9 cellular contexts compared by ENCODE assay signal in the genomic region with DNA sequence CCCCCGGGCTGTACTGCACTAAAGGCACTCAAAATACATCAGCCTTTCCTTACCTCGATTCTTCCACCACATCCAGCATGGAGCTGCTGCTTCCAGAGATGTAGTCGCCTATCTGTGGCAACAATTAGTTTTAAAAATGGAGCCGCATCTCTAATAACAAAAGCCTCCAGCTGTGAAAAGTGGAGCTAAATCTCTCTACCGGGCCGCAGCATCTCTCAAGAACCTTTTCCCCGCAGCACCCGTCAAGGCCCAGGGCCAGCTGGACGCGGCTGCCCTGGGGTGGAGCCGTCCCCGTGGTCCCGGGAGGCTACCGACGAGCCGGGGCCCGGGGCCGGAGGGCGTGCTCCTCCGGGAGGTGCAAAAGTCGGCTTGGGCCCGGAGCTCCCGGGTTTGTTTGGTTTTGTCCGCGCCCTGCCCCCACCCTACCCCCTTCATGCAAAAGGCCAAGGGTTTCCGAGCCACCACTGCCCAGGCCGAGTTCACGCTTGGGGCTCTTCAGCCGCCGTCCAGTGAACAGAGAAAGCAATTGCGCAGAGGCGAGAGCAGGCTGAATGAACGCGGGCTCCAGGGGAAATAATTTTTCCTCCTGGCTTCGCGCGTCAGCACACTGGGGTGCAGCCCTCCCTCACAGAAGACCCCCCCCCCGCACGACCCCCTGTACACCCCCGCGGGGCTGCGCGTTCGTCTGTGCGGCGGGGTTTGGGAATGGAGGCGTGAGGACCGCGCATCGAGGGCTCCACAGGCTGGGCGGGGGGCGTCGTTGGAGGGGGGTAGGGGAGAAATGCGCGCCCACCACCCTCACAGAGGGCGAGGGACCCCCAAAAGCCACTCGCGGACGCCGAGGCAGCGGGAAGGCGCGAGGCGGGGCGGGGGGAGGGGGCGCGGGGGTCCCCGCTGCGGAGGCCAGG. TPM values are rescaled to one million over a fixed set of nuclear protein-coding genes. Genes with fewer than 3 reads are reported as not detected.
DNase-seq lines count a peak whose midpoint lies in the region; ATAC-seq and TF ChIP-seq lines count a peak whose summit lies in the region.
"Had no signal": no experiment of that assay in that cellular context is flagged by ENCODE, and none has a peak within 500 bp of the region (broad histone marks: within the 10 kb centered on the region; RNA-seq: fewer than 3 reads in every experiment).

No MANE protein-coding gene starts in this region.

- POLR2A ChIA-PET in T-cell (lab: Charles Lee), result no interaction called here

- H3K4me2 ChIP-seq in osteoblast (ENCODE audit: insufficient read depth, low read length), result peak overlapping the region; percentile 39

- H3K27ac ChIP-seq in C4-2B (peak overlapping the region; percentile 66), osteoblast (ENCODE audit: low read depth, low read length) (no peak overlapping the region)

- no peaks in the 10 kb centered on the region for H3K36me3 Mint-ChIP-seq in T-cell

- ATAC-seq in GM18511 (IDR thresholded peaks at IDR 0.05; ENCODE audit: unreplicated experiment) (no peak), HG03354 (IDR thresholded peaks at IDR 0.05; ENCODE audit: poor library complexity, severe bottlenecking, unreplicated experiment) (no peak), T-cell (replicated peaks in 1 of 4) (no peak)

- H3K9me3 Mint-ChIP-seq in T-cell, result no peaks in the 10 kb centered on the region

- no peaks in the 10 kb centered on the region for H3K4me1 ChIP-seq in osteoblast (ENCODE audit: insufficient read depth, low read length)

- H3K27me3 Mint-ChIP-seq in T-cell, result peaks cover 55 to 66% of the 10 kb centered on the region in 2 donors

- no peaks in the 10 kb centered on the region for H4K20me1 ChIP-seq in osteoblast (ENCODE audit: insufficient read depth, low read length)

- CTCF ChIA-PET in T-cell (lab: Charles Lee), result no interaction called here

- peaks cover 7 to 12% (median 9%) of the 10 kb centered on the region in 3 donors for H3K4me1 Mint-ChIP-seq in T-cell

- H3K27me3 ChIP-seq in osteoblast (ENCODE audit: insufficient read depth, low read length), result peaks cover 66% of the 10 kb centered on the region

- DNase-seq in M059J (ENCODE audit: low read depth), result peak; percentile 45
- peak; percentile 21 for DNase-seq in fibroblast of mammary gland (ENCODE audit: low read depth)
- DNase-seq in osteoblast (ENCODE audit: insufficient read length, low spot score, missing footprints), result no peak
- no peak for DNase-seq in MV-4-11 (lab: John Stamatoyannopoulos, UW)
- no peak for DNase-seq in T-cell

- no peaks in the 10 kb centered on the region for H3K79me2 ChIP-seq in osteoblast (ENCODE audit: insufficient read depth, low read length)

- H3K4me3 ChIP-seq in fibroblast of mammary gland (ENCODE audit: control insufficient read depth, low read depth, low read length) (peak overlapping the region; percentile 43), osteoblast (ENCODE audit: insufficient read depth, low read length) (no peak overlapping the region)

- H2AFZ ChIP-seq in osteoblast (ENCODE audit: low read length), result no peak overlapping the region

- H3K36me3 ChIP-seq in osteoblast (ENCODE audit: insufficient read depth, low read length), result no peaks in the 10 kb centered on the region

- no peaks in the 10 kb centered on the region for H3K9me3 ChIP-seq in osteoblast (ENCODE audit: low read depth, low read length)

- H3K27ac Mint-ChIP-seq in T-cell, result no peak overlapping the region

- peak overlapping the region in 1 of 3 donors; percentile 63 for H3K4me3 Mint-ChIP-seq in T-cell

- TF ChIP-seq CTCF in C4-2B (conservative IDR thresholded peaks at IDR 0.05) (no peak), fibroblast of mammary gland (conservative IDR thresholded peaks at IDR 0.05; ENCODE audit: control insufficient read depth, insufficient read depth, low read depth, low read length) (no peak), osteoblast (IDR thresholded peaks at IDR 0.05; ENCODE audit: extremely low read depth, low read depth, low read length) (no peak)

RNA-seq across cellular contexts. Expression of gene GREB1L, which starts 0.6 kb away (rescaled TPM):
- 3.9 and 8.9 TPM in 2 replicates for total RNA-seq in M059J (2014; rRNA removed; shearing (Covaris generic))
- total RNA-seq in osteoblast, result under 0.01 and 0.36 TPM in 2 replicates
- total RNA-seq in T-cell, result under 1 TPM in 1 of 5 donors, not detected in 4; 0.09 TPM
- total RNA-seq: T-helper 1 cell treated with Interleukin-12 subunit alpha and Interleukin-12 subunit beta and Interleukin-4 antibody, amounts not matched to agents 30 ng/mL and 1 ng/mL, for 36 hours had no signal

Comparison
In these comparisons a context has a peak if more than half of its experiments do, and no peak if none do; other contexts are left out.
1. DNase-seq: peak in M059J (single experiment) and fibroblast of mammary gland (single experiment); none in osteoblast (single experiment), MV-4-11 (single experiment) and T-cell (0 of 34).